In the genomic region with DNA sequence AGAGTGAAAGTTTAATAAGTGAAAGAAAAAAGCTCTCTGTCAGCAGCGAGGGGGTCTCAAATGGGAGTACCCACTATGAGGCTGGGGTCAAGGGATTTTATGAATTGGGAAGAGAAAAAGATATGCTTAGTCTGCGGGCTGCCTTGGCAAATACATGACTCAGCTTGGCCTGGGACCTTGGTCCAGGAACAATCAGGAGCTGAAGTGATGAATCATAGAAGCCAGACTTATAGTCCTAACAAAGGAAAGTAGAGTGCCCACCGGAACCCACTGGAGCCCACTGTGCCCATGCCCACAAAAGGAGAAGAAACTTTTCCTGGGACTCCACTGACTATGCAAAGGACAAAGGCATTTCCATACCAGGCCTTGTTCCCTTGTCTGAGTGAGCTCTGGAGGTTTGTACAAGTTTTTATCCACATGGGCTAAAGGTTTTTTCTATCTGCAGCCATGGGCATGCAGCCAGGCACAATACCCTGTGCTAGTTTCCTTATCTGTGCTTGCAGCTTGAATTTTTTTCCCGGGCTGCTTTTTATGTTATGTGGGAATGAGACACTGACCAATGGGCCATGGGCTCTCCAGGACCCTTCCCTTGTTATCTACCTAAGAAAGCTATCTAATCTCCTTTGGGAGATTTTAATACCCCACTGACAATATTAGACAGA, we compare ENCODE assay signal across 18 cellular contexts.
"Had no signal": no experiment of that assay in that cellular context is flagged by ENCODE, and none has a peak within 500 bp of the region (broad histone marks: within the 10 kb centered on the region; RNA-seq: fewer than 3 reads in every experiment).

No MANE protein-coding gene starts in this region.

- H3K27me3 Mint-ChIP-seq: naive thymus-derived CD8-positive, alpha-beta T cell; stimulated activated naive B cell treated with anti-CD40 and anti-IgM and Interleukin-4, amounts not matched to agents 10 μg/mL and 1 μg/mL and 100 μg/mL, for 72 hours; stimulated activated naive CD8-positive, alpha-beta T cell treated with anti-CD3 and anti-CD28 coated beads, Interleukin-15, amount 100 ng/mL, for 72 hours had no signal

- H3K27ac ChIP-seq: colonic mucosa, foreskin keratinocyte, neutrophil, right atrium auricular region, sigmoid colon, skin epidermis had no signal

- H3K4me1 Mint-ChIP-seq: naive thymus-derived CD8-positive, alpha-beta T cell; stimulated activated naive B cell treated with anti-CD40 and anti-IgM and Interleukin-4, amounts not matched to agents 10 μg/mL and 1 μg/mL and 100 μg/mL, for 72 hours; stimulated activated naive CD8-positive, alpha-beta T cell treated with anti-CD3 and anti-CD28 coated beads, Interleukin-15, amount 100 ng/mL, for 72 hours had no signal

- H3K36me3 ChIP-seq: colonic mucosa, neutrophil, right atrium auricular region, sigmoid colon had no signal

- H3K27me3 ChIP-seq: foreskin keratinocyte, neutrophil, right atrium auricular region, sigmoid colon had no signal

- H3K9me3 ChIP-seq: colonic mucosa, mucosa of descending colon, neutrophil, sigmoid colon had no signal

- H3K4me3 ChIP-seq: colonic mucosa, lung, mucosa of descending colon, right atrium auricular region, sigmoid colon, skin epidermis had no signal

- H3K4me1 ChIP-seq: colonic mucosa, foreskin keratinocyte, right atrium auricular region, sigmoid colon had no signal

- H3K36me3 Mint-ChIP-seq: stimulated activated naive B cell treated with anti-CD40 and anti-IgM and Interleukin-4, amounts not matched to agents 10 μg/mL and 1 μg/mL and 100 μg/mL, for 72 hours had no signal

- ATAC-seq: foreskin keratinocyte; left colon; left ventricle myocardium superior; mucosa of descending colon; naive thymus-derived CD8-positive, alpha-beta T cell; stimulated activated naive B cell treated with anti-CD40 and anti-IgM and Interleukin-4, amounts not matched to agents 10 μg/mL and 1 μg/mL and 100 μg/mL, for 72 hours; stimulated activated naive CD8-positive, alpha-beta T cell treated with anti-CD3 and anti-CD28 coated beads, Interleukin-15, amount 100 ng/mL, for 72 hours had no signal

- H3K27ac Mint-ChIP-seq: stimulated activated naive B cell treated with anti-CD40 and anti-IgM and Interleukin-4, amounts not matched to agents 10 μg/mL and 1 μg/mL and 100 μg/mL, for 72 hours; stimulated activated naive CD8-positive, alpha-beta T cell treated with anti-CD3 and anti-CD28 coated beads, Interleukin-15, amount 100 ng/mL, for 72 hours had no signal

- H3K4me3 Mint-ChIP-seq: naive thymus-derived CD8-positive, alpha-beta T cell; stimulated activated naive B cell treated with anti-CD40 and anti-IgM and Interleukin-4, amounts not matched to agents 10 μg/mL and 1 μg/mL and 100 μg/mL, for 72 hours; stimulated activated naive CD8-positive, alpha-beta T cell treated with anti-CD3 and anti-CD28 coated beads, Interleukin-15, amount 100 ng/mL, for 72 hours had no signal

- DNase-seq: colonic mucosa; dermis blood vessel endothelial cell; foreskin keratinocyte; left colon; left ventricle myocardium superior; mucosa of descending colon; naive thymus-derived CD8-positive, alpha-beta T cell; sigmoid colon; stimulated activated CD4-positive, alpha-beta T cell treated with anti-CD3 and anti-CD28 coated beads, Interleukin-2, amount 100 ng/mL, for 24 hours; stimulated activated CD4-positive, alpha-beta T cell treated with anti-CD3 and anti-CD28 coated beads, Interleukin-4, amount 100 ng/mL, for 4 hours; stimulated activated naive B cell treated with anti-CD40 and anti-IgM and Interleukin-4, amounts not matched to agents 10 μg/mL and 1 μg/mL and 100 μg/mL, for 72 hours; stimulated activated naive CD8-positive, alpha-beta T cell treated with anti-CD3 and anti-CD28 coated beads, Interleukin-15, amount 100 ng/mL, for 72 hours; substantia nigra; trophoblast cell had no signal
